Comparison of ENCODE assay signal across 20 cellular contexts in genomic region chr12:57004651-57005050, GRCh38. TPM values are rescaled to one million over a fixed set of nuclear protein-coding genes. Genes with fewer than 3 reads are reported as not detected.
A peak's percentile ranks its signal among the peaks of the same experiment; 100 is the strongest.
DNase-seq lines count a peak whose midpoint lies in the region; ATAC-seq and TF ChIP-seq lines count a peak whose summit lies in the region.
"Had no signal": no experiment of that assay in that cellular context is flagged by ENCODE, and none has a peak within 500 bp of the region (broad histone marks: within the 10 kb centered on the region; RNA-seq: fewer than 3 reads in every experiment).

No MANE protein-coding gene starts in this region.

- H3K27ac ChIP-seq in BLaER1 (no peak overlapping the region), mesenchymal stem cell (ENCODE audit: low read length, poor library complexity, severe bottlenecking) (no peak overlapping the region), gastrocnemius medialis (no peak overlapping the region)
- H3K27ac ChIP-seq in CD8-positive, alpha-beta memory T cell (ENCODE audit: low read depth, low read length), result no peak overlapping the region
- H3K27ac ChIP-seq: lower lobe of right lung, ovary, SJCRH30 had no signal

- TF ChIP-seq POLR2A in gastrocnemius medialis (IDR thresholded peaks at IDR 0.05), result no peak

- H3K4me3 ChIP-seq in BLaER1 (no peak overlapping the region), mesenchymal stem cell (ENCODE audit: insufficient read depth in 1 of 2, low read depth in 1 of 2, low read length in 2 of 2) (peak overlapping the region in 1 of 2 experiments; percentile 83), gastrocnemius medialis (no peak overlapping the region)
- H3K4me3 ChIP-seq in CD8-positive, alpha-beta memory T cell (ENCODE audit: low read length), result no peak overlapping the region

- H4K91ac ChIP-seq in mesenchymal stem cell (ENCODE audit: low read length), result no peak overlapping the region

- no peak overlapping the region for H3K4ac ChIP-seq in mesenchymal stem cell (ENCODE audit: low read depth in 1 of 2, low read length in 2 of 2)

- H4K20me1 ChIP-seq in BLaER1, result peaks cover 61% of the 10 kb centered on the region

- WGBS in mesenchymal stem cell, result 92% methylated on average over 6 of the region's 6 CpGs

- no peaks in the 10 kb centered on the region for H3K27me3 Mint-ChIP-seq in CD8-positive, alpha-beta memory T cell
- H3K27me3 Mint-ChIP-seq in T-cell, result no peaks in the 10 kb centered on the region

- DNase-seq in CD8-positive, alpha-beta memory T cell, result no peak
- DNase-seq in T-cell (no peak), mesenchymal stem cell (no peak), cortex of kidney (lab: John Stamatoyannopoulos, UW) (no peak), anterior cingulate cortex (lab: John Stamatoyannopoulos, UW) (no peak), gastrocnemius medialis (no peak)
- DNase-seq: activated CD4-positive, CD25-positive, alpha-beta regulatory T cell treated with anti-CD3 and anti-CD28 coated beads, Interleukin-2, amount 50 U/mL, for 72 hours; activated gamma-delta T cell treated with Interleukin-2 at 50 U/mL for 16 hours; GF-D8; GOT3; hippocampal formation; lower lobe of right lung; NCI-H2171; ovary; spleen had no signal

- CTCF ChIA-PET in CD8-positive, alpha-beta memory T cell (lab: Charles Lee), result interaction anchor here (1.0 to 4.6 kb wide), 9 partner anchors 10 to 248 kb away, joined by 3 to 23 read pairs (median 4); partner anchors contain the start of gene STAT6
- CTCF ChIA-PET in T-cell (lab: Charles Lee), result interaction anchor here (0.6 to 5.7 kb wide), 6 partner anchors 16 to 612 kb away, joined by 4 to 42 read pairs (median 11); partner anchors contain the start of genes LRP1 (in 1 of the 2) and STAT6 (in 1 of the 2)

- no peak overlapping the region for H2BK120ac ChIP-seq in mesenchymal stem cell (ENCODE audit: low read depth, low read length)

- H3K14ac ChIP-seq in mesenchymal stem cell (ENCODE audit: low read length in 2 of 2), result no peak overlapping the region

- no peak overlapping the region for H2AK5ac ChIP-seq in mesenchymal stem cell (ENCODE audit: low read length, severe bottlenecking)

- no peak overlapping the region for H2BK12ac ChIP-seq in mesenchymal stem cell (ENCODE audit: low read length in 2 of 2)

- intact Hi-C loops in gastrocnemius medialis (cut with DNase I; ENCODE audit: low total_unique reads), result loop anchor here (5.0 kb wide), 2 partner anchors 108 to 252 kb away; partner anchors contain the start of genes PRIM1 and STAT6

- no peak overlapping the region for H4K8ac ChIP-seq in mesenchymal stem cell (ENCODE audit: low read length)

- H3K4me2 ChIP-seq in BLaER1, result peak overlapping the region; percentile 93
- no peak overlapping the region for H3K4me2 ChIP-seq in mesenchymal stem cell (ENCODE audit: low read length, poor library complexity, severe bottlenecking)

- ATAC-seq in T-cell (replicated peaks in 1 of 4) (no peak), GM19395 (IDR thresholded peaks at IDR 0.05; ENCODE audit: unreplicated experiment) (no peak), gastrocnemius medialis (no peak)
- ATAC-seq: lower lobe of right lung had no signal

- H3K4me1 ChIP-seq in BLaER1 (peaks cover 32% of the 10 kb centered on the region), mesenchymal stem cell (ENCODE audit: control insufficient read depth, insufficient read depth, low read depth, low read length) (peaks cover 5% of the 10 kb centered on the region), gastrocnemius medialis (peaks cover 15 to 16% of the 10 kb centered on the region in 2 donors)
- H3K4me1 ChIP-seq in CD8-positive, alpha-beta memory T cell (ENCODE audit: insufficient read depth, low read length), result peaks cover 57% of the 10 kb centered on the region

- H3K27me3 ChIP-seq in BLaER1 (no peaks in the 10 kb centered on the region), mesenchymal stem cell (ENCODE audit: control insufficient read depth in 1 of 2, insufficient read depth in 1 of 2, low read length in 2 of 2) (no peaks in the 10 kb centered on the region), gastrocnemius medialis (no peaks in the 10 kb centered on the region)
- H3K27me3 ChIP-seq in CD8-positive, alpha-beta memory T cell (ENCODE audit: insufficient read depth, low read length, poor library complexity, severe bottlenecking), result no peaks in the 10 kb centered on the region
- H3K27me3 ChIP-seq: ovary, spleen had no signal

- no peak overlapping the region for H2AFZ ChIP-seq in mesenchymal stem cell (ENCODE audit: low read depth, low read length)

- H3K9ac ChIP-seq in BLaER1 (peak overlapping the region; percentile 98; the same call in 1 of the 2 replicates), mesenchymal stem cell (ENCODE audit: low read length) (peak overlapping the region; percentile 86)

- H3K9me3 Mint-ChIP-seq in CD8-positive, alpha-beta memory T cell, result no peaks in the 10 kb centered on the region
- H3K9me3 Mint-ChIP-seq in T-cell, result no peaks in the 10 kb centered on the region

- TF ChIP-seq CTCF in gastrocnemius medialis (IDR thresholded peaks at IDR 0.05 in 4 of 5, conservative IDR thresholded peaks at IDR 0.05 in 1 of 5), result no peak

- H3K79me1 ChIP-seq in mesenchymal stem cell (replicated peaks; ENCODE audit: low read length, poor library complexity, severe bottlenecking), result peaks cover 53% of the 10 kb centered on the region

- in situ Hi-C loops in gastrocnemius medialis (cut with MboI; ENCODE audit: low sequenced_read_pairs in 4 of 4), result no loop called here

- peaks cover 4 to 57% (median 7%) of the 10 kb centered on the region in 3 donors for H3K36me3 Mint-ChIP-seq in CD8-positive, alpha-beta memory T cell
- peaks cover 30% of the 10 kb centered on the region for H3K36me3 Mint-ChIP-seq in T-cell

- H3K23ac ChIP-seq in mesenchymal stem cell (ENCODE audit: low read length in 2 of 2), result no peak overlapping the region

- H3K9me3 ChIP-seq in BLaER1 (no peaks in the 10 kb centered on the region), mesenchymal stem cell (ENCODE audit: control insufficient read depth, low read length) (no peaks in the 10 kb centered on the region), gastrocnemius medialis (no peaks in the 10 kb centered on the region)
- H3K9me3 ChIP-seq in CD8-positive, alpha-beta memory T cell (ENCODE audit: low read length), result no peaks in the 10 kb centered on the region
- H3K9me3 ChIP-seq: lower lobe of right lung, ovary, SJCRH30, spleen had no signal

- H3K36me3 ChIP-seq in BLaER1 (peaks cover 53% of the 10 kb centered on the region), mesenchymal stem cell (ENCODE audit: control insufficient read depth in 1 of 2, insufficient read depth in 2 of 2, low read depth in 1 of 2, low read length in 2 of 2) (peaks cover 38 to 48% of the 10 kb centered on the region in 2 experiments), gastrocnemius medialis (peaks cover 0 to 29% of the 10 kb centered on the region in 2 donors)
- peaks cover 24% of the 10 kb centered on the region for H3K36me3 ChIP-seq in CD8-positive, alpha-beta memory T cell (ENCODE audit: insufficient read depth, low read length)
- H3K36me3 ChIP-seq: ovary had no signal

- peak overlapping the region in 6 of 7 donors; percentile 76 to 96 (median 91) for H3K4me3 Mint-ChIP-seq in CD8-positive, alpha-beta memory T cell
- H3K4me3 Mint-ChIP-seq in T-cell, result peak overlapping the region; percentile 92 to 95 (median 93)

- peak overlapping the region in 2 of 8 donors; percentile 32 to 92 for H3K27ac Mint-ChIP-seq in CD8-positive, alpha-beta memory T cell
- H3K27ac Mint-ChIP-seq in T-cell, result no peak overlapping the region

- H3K4me1 Mint-ChIP-seq in CD8-positive, alpha-beta memory T cell, result peaks cover 52 to 81% (median 73%) of the 10 kb centered on the region in 3 donors
- peaks cover 68 to 81% (median 79%) of the 10 kb centered on the region in 3 donors for H3K4me1 Mint-ChIP-seq in T-cell

- no peak overlapping the region for H2BK5ac ChIP-seq in mesenchymal stem cell (ENCODE audit: low read depth, low read length, poor library complexity, severe bottlenecking)

- no peak overlapping the region for H2BK15ac ChIP-seq in mesenchymal stem cell (ENCODE audit: low read depth, poor library complexity, severe bottlenecking)

- POLR2A ChIA-PET in CD8-positive, alpha-beta memory T cell (lab: Charles Lee), result interaction anchor here (0.9 kb wide), 1 partner anchor 84 kb away, joined by 3 read pairs; no protein-coding TSS in a partner anchor
- POLR2A ChIA-PET in T-cell (lab: Charles Lee), result no interaction called here

- H3K18ac ChIP-seq in mesenchymal stem cell (ENCODE audit: low read depth in 1 of 2, low read length in 2 of 2), result no peak overlapping the region

RNA-seq across cellular contexts. Expression of gene ZBTB39, which starts 1.7 kb away (rescaled TPM):
- total RNA-seq in CD8-positive, alpha-beta memory T cell, result 1 to 10 TPM; 9.1 to 9.3 TPM
- 2.0 TPM for polyA plus RNA-seq in CD8-positive, alpha-beta memory T cell
- total RNA-seq in T-cell (10 to 100 TPM in 3 of 5 donors, 1 to 10 TPM in 2; 7.9 to 11.2 (median 11.0) TPM), gastrocnemius medialis (1 to 10 TPM; 2.2 to 3.8 (median 2.8) TPM)
- 2.9 TPM for polyA plus RNA-seq in mesenchymal stem cell (2013, experiment 1 of 2)
- 3.0 TPM for polyA plus RNA-seq in mesenchymal stem cell (2013, experiment 2 of 2)

RNA-seq across cellular contexts. Expression of gene TAC3, which starts 11.7 kb away (rescaled TPM):
- total RNA-seq in CD8-positive, alpha-beta memory T cell, result not detected
- not detected for polyA plus RNA-seq in CD8-positive, alpha-beta memory T cell
- under 1 TPM in 2 of 5 donors, not detected in 3; 0.55 to 0.63 TPM for total RNA-seq in T-cell
- 1.3 TPM for polyA plus RNA-seq in mesenchymal stem cell (2013, experiment 1 of 2)
- 0.96 TPM for polyA plus RNA-seq in mesenchymal stem cell (2013, experiment 2 of 2)
- total RNA-seq in gastrocnemius medialis, result not detected
- total RNA-seq: chondrocyte, epithelial cell of proximal tubule, lower lobe of right lung, ovary, SJCRH30, spleen had no signal

RNA-seq across cellular contexts. Expression of gene MYO1A, which starts 45.3 kb away (rescaled TPM):
- under 1 TPM; 0.51 to 0.70 TPM for total RNA-seq in CD8-positive, alpha-beta memory T cell
- 0.40 TPM for polyA plus RNA-seq in CD8-positive, alpha-beta memory T cell
- total RNA-seq in T-cell (1 to 10 TPM in 4 of 5 donors, under 1 TPM in 1; 0.54 to 2.2 (median 1.4) TPM), gastrocnemius medialis (1 to 10 TPM in 1 of 4 donors, under 1 TPM in 1, not detected in 2; 0.56 to 1.2 TPM)
- polyA plus RNA-seq in mesenchymal stem cell (2013, experiment 1 of 2), result not detected
- polyA plus RNA-seq in mesenchymal stem cell (2013, experiment 2 of 2), result not detected
- total RNA-seq: chondrocyte, epithelial cell of proximal tubule had no signal

RNA-seq across cellular contexts. Expression of gene RDH16, which starts 47.2 kb away (rescaled TPM):
- total RNA-seq in CD8-positive, alpha-beta memory T cell, result under 1 TPM; 0.13 to 0.31 TPM
- polyA plus RNA-seq in CD8-positive, alpha-beta memory T cell, result 0.20 TPM
- 1 to 10 TPM in 3 of 5 donors, under 1 TPM in 2; 0.98 to 1.6 (median 1.1) TPM for total RNA-seq in T-cell
- polyA plus RNA-seq in mesenchymal stem cell (2013, experiment 1 of 2), result 0.04 TPM
- 0.03 TPM for polyA plus RNA-seq in mesenchymal stem cell (2013, experiment 2 of 2)
- 1 to 10 TPM in 1 of 4 donors, under 1 TPM in 3; 0.56 to 1.1 (median 0.67) TPM for total RNA-seq in gastrocnemius medialis
- total RNA-seq: chondrocyte had no signal
